In genomic region chr9:87597710-87598200, GRCh38 we compare ENCODE assay signal across 23 cellular contexts.
DNase-seq lines count a peak whose midpoint lies in the region; ATAC-seq, FAIRE-seq and TF ChIP-seq lines count a peak whose summit lies in the region.
"Had no signal": no experiment of that assay in that cellular context is flagged by ENCODE, and none has a peak within 500 bp of the region (broad histone marks: within the 10 kb centered on the region; RNA-seq: fewer than 3 reads in every experiment).

No MANE protein-coding gene starts in this region.

- no peak for FAIRE-seq in HepG2 (lab: Jason Lieb, UNC)
- FAIRE-seq: frontal cortex, TTC549 had no signal

- TF ChIP-seq CTCF in right lobe of liver (IDR thresholded peaks at IDR 0.05) (no peak), HepG2 (CRISPR knock-in tag; IDR thresholded peaks at IDR 0.05) (no peak), hepatocyte (IDR thresholded peaks at IDR 0.05; ENCODE audit: poor library complexity) (no peak), neural crest cell (conservative IDR thresholded peaks at IDR 0.05) (no peak), upper lobe of right lung (IDR thresholded peaks at IDR 0.05) (no peak)

- TF ChIP-seq EP300 in HepG2 (IDR thresholded peaks at IDR 0.05; ENCODE audit: low read depth in 2 of 2, low read length in 2 of 2) (no peak), HepG2 (CRISPR knock-in tag; IDR thresholded peaks at IDR 0.05; ENCODE audit: borderline replicate concordance) (no peak)

- no peak overlapping the region for H3K4me2 ChIP-seq in HepG2 (ENCODE audit: low read depth, low read length)
- peak overlapping the region; percentile 17 for H3K4me2 ChIP-seq in hepatocyte
- H3K4me2 ChIP-seq: GM23338 had no signal

- no peak for TF ChIP-seq POLR2A in right lobe of liver (IDR thresholded peaks at IDR 0.05)
- no peak for TF ChIP-seq POLR2A in HepG2 (IDR thresholded peaks at IDR 0.05; ENCODE audit: insufficient read depth in 1 of 2, low read depth in 2 of 2, low read length in 2 of 2)

- no peaks in the 10 kb centered on the region for H3K27me3 ChIP-seq in right lobe of liver
- no peaks in the 10 kb centered on the region for H3K27me3 ChIP-seq in HepG2 (ENCODE audit: control insufficient read depth in 1 of 2, insufficient read depth in 2 of 2, low read length in 2 of 2)
- no peaks in the 10 kb centered on the region for H3K27me3 ChIP-seq in hepatocyte
- H3K27me3 ChIP-seq in upper lobe of right lung = no peaks in the 10 kb centered on the region
- H3K27me3 ChIP-seq: dorsolateral prefrontal cortex had no signal

- DNase-seq in right lobe of liver (no peak), HepG2 (ENCODE audit: low spot score) (no peak), hepatocyte (ENCODE audit: low spot score) (no peak), neural crest cell (ENCODE audit: low read depth, low spot score) (no peak), upper lobe of right lung (no peak), DMS 273 treated with DMSO at 0.1 percent for 48 hours (lab: John Stamatoyannopoulos, UW) (no peak)
- DNase-seq in activated T-helper 1 cell treated with anti-CD3 and anti-CD28 coated beads, Interleukin-12 subunit alpha, Interleukin-12 subunit beta, Interleukin-2, Interleukin-4 antibody, amounts not matched to agents 30 ng/mL and 10 ng/mL and 1 ng/mL, durations not matched to agents 14 hours and 24 hours and 36 hours (ENCODE audit: low spot score) = no peak
- DNase-seq: activated CD4-positive, alpha-beta T cell treated with anti-CD3 and anti-CD28 coated beads, Interleukin-2, amount 50 U/mL, for 48 hours; activated CD4-positive, CD25-positive, alpha-beta regulatory T cell treated with anti-CD3 and anti-CD28 coated beads, Interleukin-2, amount 50 U/mL, for 72 hours; activated naive CD4-positive, alpha-beta T cell treated with anti-CD3 and anti-CD28 coated beads for 36 hours; cerebellar nuclear complex; dorsolateral prefrontal cortex; Karpas-422; NCI-H226; psoas muscle; stimulated activated CD4-positive, alpha-beta T cell treated with anti-CD3 and anti-CD28 coated beads, Interleukin-4, amount 100 ng/mL, for 24 hours; T-helper 17 cell had no signal

- H3K9me3 Mint-ChIP-seq in neural crest cell = no peaks in the 10 kb centered on the region
- H3K9me3 Mint-ChIP-seq in activated T-helper 1 cell treated with anti-CD3 and anti-CD28 coated beads, Interleukin-12 subunit alpha, Interleukin-12 subunit beta, Interleukin-2, Interleukin-4 antibody, amounts not matched to agents 30 ng/mL and 10 ng/mL and 1 ng/mL, durations not matched to agents 14 hours and 24 hours and 36 hours = no peaks in the 10 kb centered on the region
- H3K9me3 Mint-ChIP-seq: activated naive CD4-positive, alpha-beta T cell treated with anti-CD3 and anti-CD28 coated beads for 36 hours; GM23338 had no signal

- peak overlapping the region; percentile 27 to 60 (median 46) for H3K27ac ChIP-seq in right lobe of liver
- no peak overlapping the region for H3K27ac ChIP-seq in HepG2 (ENCODE audit: extremely low read length, insufficient read depth, low read length)
- peak overlapping the region; percentile 59 for H3K27ac ChIP-seq in hepatocyte
- peak overlapping the region; percentile 65 for H3K27ac ChIP-seq in upper lobe of right lung
- H3K27ac ChIP-seq: 22Rv1, dorsolateral prefrontal cortex, psoas muscle had no signal

- H3K9me3 ChIP-seq in right lobe of liver (no peaks in the 10 kb centered on the region), HepG2 (ENCODE audit: low read length) (no peaks in the 10 kb centered on the region), hepatocyte (ENCODE audit: low read depth) (no peaks in the 10 kb centered on the region), upper lobe of right lung (no peaks in the 10 kb centered on the region)
- H3K9me3 ChIP-seq: psoas muscle had no signal

- H4K20me1 ChIP-seq in HepG2 (ENCODE audit: insufficient read depth, low read length) (no peaks in the 10 kb centered on the region), hepatocyte (ENCODE audit: insufficient read depth, poor library complexity, severe bottlenecking) (no peaks in the 10 kb centered on the region)

- no peak overlapping the region for H3K4me3 ChIP-seq in right lobe of liver
- no peak overlapping the region for H3K4me3 ChIP-seq in HepG2 (replicated peaks in 1 of 3; ENCODE audit: insufficient read depth in 1 of 3, low read depth in 2 of 3, low read length in 3 of 3)
- H3K4me3 ChIP-seq in hepatocyte = no peak overlapping the region
- no peak overlapping the region for H3K4me3 ChIP-seq in upper lobe of right lung
- H3K4me3 ChIP-seq: dorsolateral prefrontal cortex, GM23338, PC-9, psoas muscle had no signal

- H3K36me3 Mint-ChIP-seq in neural crest cell (ENCODE audit: low read depth) = peaks cover 1% of the 10 kb centered on the region
- no peaks in the 10 kb centered on the region for H3K36me3 Mint-ChIP-seq in activated T-helper 1 cell treated with anti-CD3 and anti-CD28 coated beads, Interleukin-12 subunit alpha, Interleukin-12 subunit beta, Interleukin-2, Interleukin-4 antibody, amounts not matched to agents 30 ng/mL and 10 ng/mL and 1 ng/mL, durations not matched to agents 14 hours and 24 hours and 36 hours (ENCODE audit: low read depth)

- peaks cover 40% of the 10 kb centered on the region for H3K4me1 Mint-ChIP-seq in neural crest cell
- no peaks in the 10 kb centered on the region for H3K4me1 Mint-ChIP-seq in activated T-helper 1 cell treated with anti-CD3 and anti-CD28 coated beads, Interleukin-12 subunit alpha, Interleukin-12 subunit beta, Interleukin-2, Interleukin-4 antibody, amounts not matched to agents 30 ng/mL and 10 ng/mL and 1 ng/mL, durations not matched to agents 14 hours and 24 hours and 36 hours (ENCODE audit: low read depth)
- H3K4me1 Mint-ChIP-seq: T-helper 17 cell had no signal

- H3K79me2 ChIP-seq in HepG2 (ENCODE audit: insufficient read depth, low read length) = peaks cover 5% of the 10 kb centered on the region
- H3K79me2 ChIP-seq in hepatocyte = peaks cover 65% of the 10 kb centered on the region

- no peak overlapping the region for H3K9ac ChIP-seq in HepG2 (ENCODE audit: insufficient read depth, low read depth, low read length)

- H3K27ac Mint-ChIP-seq in neural crest cell (ENCODE audit: unreplicated experiment) = peak overlapping the region; percentile 28
- no peak overlapping the region for H3K27ac Mint-ChIP-seq in activated T-helper 1 cell treated with anti-CD3 and anti-CD28 coated beads, Interleukin-12 subunit alpha, Interleukin-12 subunit beta, Interleukin-2, Interleukin-4 antibody, amounts not matched to agents 30 ng/mL and 10 ng/mL and 1 ng/mL, durations not matched to agents 14 hours and 24 hours and 36 hours
- H3K27ac Mint-ChIP-seq: activated naive CD4-positive, alpha-beta T cell treated with anti-CD3 and anti-CD28 coated beads for 36 hours; T-helper 17 cell had no signal

- intact Hi-C loops in right lobe of liver (cut with DNase I) = no loop called here
- intact Hi-C loops in HepG2 (cut with micrococcal nuclease; ENCODE audit: unreplicated experiment) = no loop called here
- intact Hi-C loops in upper lobe of right lung (cut with DNase I) = no loop called here
- intact Hi-C loops in activated T-helper 1 cell treated with anti-CD3 and anti-CD28 coated beads, Interleukin-12 subunit alpha, Interleukin-12 subunit beta, Interleukin-2, Interleukin-4 antibody, amounts not matched to agents 30 ng/mL and 10 ng/mL and 1 ng/mL, durations not matched to agents 14 hours and 24 hours and 36 hours (cut with micrococcal nuclease) = no loop called here

- 17% methylated on average over 7 of the region's 7 CpGs for whole genome bisulfite sequencing in right lobe of liver (ENCODE audit: insufficient coverage, low coverage, low lambda C conversion rate, missing lambda C conversion rate)
- WGBS in HepG2 (ENCODE audit: low lambda C conversion rate) = 96% methylated on average over 7 of the region's 7 CpGs
- 47% methylated on average over 7 of the region's 7 CpGs for WGBS in hepatocyte (ENCODE audit: low lambda C conversion rate, missing lambda C conversion rate)

- in situ Hi-C loops in HepG2 (cut with HindIII; ENCODE audit: extremely low pct_ligation_motif_present, low pct_unique_long_range_greater_than_20kb) = no loop called here

- H3K9me2 ChIP-seq in hepatocyte (replicated peaks; ENCODE audit: insufficient read depth) = no peaks in the 10 kb centered on the region

- POLR2A ChIA-PET in HepG2 (lab: Yijun Ruan, JAX) = no interaction called here

- peak; percentile 7 to 19 (median 10) for ATAC-seq in right lobe of liver
- no peak for ATAC-seq in HepG2
- ATAC-seq in upper lobe of right lung = no peak
- ATAC-seq in GM21526 (IDR thresholded peaks at IDR 0.05; ENCODE audit: low FRiP score, unreplicated experiment) = no peak
- ATAC-seq: GM23338, T-helper 17 cell had no signal

- H3K4me1 ChIP-seq in right lobe of liver (peaks cover 0 to 66% (median 30%) of the 10 kb centered on the region in 4 donors), HepG2 (ENCODE audit: insufficient read depth, low read length) (peaks cover 44% of the 10 kb centered on the region), hepatocyte (ENCODE audit: insufficient read depth) (peaks cover 60% of the 10 kb centered on the region), upper lobe of right lung (peaks cover 89% of the 10 kb centered on the region)

- H3K4me3 Mint-ChIP-seq in neural crest cell = no peak overlapping the region
- no peak overlapping the region for H3K4me3 Mint-ChIP-seq in activated T-helper 1 cell treated with anti-CD3 and anti-CD28 coated beads, Interleukin-12 subunit alpha, Interleukin-12 subunit beta, Interleukin-2, Interleukin-4 antibody, amounts not matched to agents 30 ng/mL and 10 ng/mL and 1 ng/mL, durations not matched to agents 14 hours and 24 hours and 36 hours
- H3K4me3 Mint-ChIP-seq: activated naive CD4-positive, alpha-beta T cell treated with anti-CD3 and anti-CD28 coated beads for 36 hours; GM23338; T-helper 17 cell had no signal

- no TSS peak for BruUV-seq in HepG2 (replicated peaks; lab: Mats Ljungman, UMichigan)

- TF ChIP-seq RAD21 in HepG2 (CRISPR knock-in tag; IDR thresholded peaks at IDR 0.05) = no peak

- CTCF ChIA-PET in HepG2 (lab: Yijun Ruan, JAX; ENCODE audit: low intra/inter-chr PET ratio, low total read pairs) = no interaction called here

- no peaks in the 10 kb centered on the region for H3K27me3 Mint-ChIP-seq in neural crest cell (ENCODE audit: low read depth)
- H3K27me3 Mint-ChIP-seq in activated T-helper 1 cell treated with anti-CD3 and anti-CD28 coated beads, Interleukin-12 subunit alpha, Interleukin-12 subunit beta, Interleukin-2, Interleukin-4 antibody, amounts not matched to agents 30 ng/mL and 10 ng/mL and 1 ng/mL, durations not matched to agents 14 hours and 24 hours and 36 hours (ENCODE audit: insufficient read depth) = peaks cover 12% of the 10 kb centered on the region

- H2AFZ ChIP-seq in HepG2 (ENCODE audit: low read length) = no peak overlapping the region
- H2AFZ ChIP-seq in hepatocyte = no peak overlapping the region
- H2AFZ ChIP-seq: GM23338, PC-9 had no signal

- H3K36me3 ChIP-seq in right lobe of liver (no peaks in the 10 kb centered on the region), HepG2 (replicated peaks in 1 of 2; ENCODE audit: control insufficient read depth in 1 of 2, insufficient read depth in 2 of 2, low read length in 2 of 2) (peaks cover 3% of the 10 kb centered on the region in 2 experiments; a peak in 2 of 5 replicates), hepatocyte (replicated peaks; ENCODE audit: insufficient read depth, low read depth) (no peaks in the 10 kb centered on the region), upper lobe of right lung (no peaks in the 10 kb centered on the region)

TF ChIP-seq in HepG2, 621 proteins besides CTCF, POLR2A, EP300 and RAD21 (continues in another document):
- TF ChIP-seq SNAPC2 (CRISPR knock-in tag; IDR thresholded peaks at IDR 0.05) = no peak

Comparison
In these comparisons a context has a peak if more than half of its experiments do, and no peak if none do; other contexts are left out.
1. ATAC-seq: peak in right lobe of liver (4 of 4); none in HepG2 (single experiment), upper lobe of right lung (single experiment) and GM21526 (single experiment).